In the genomic region with DNA sequence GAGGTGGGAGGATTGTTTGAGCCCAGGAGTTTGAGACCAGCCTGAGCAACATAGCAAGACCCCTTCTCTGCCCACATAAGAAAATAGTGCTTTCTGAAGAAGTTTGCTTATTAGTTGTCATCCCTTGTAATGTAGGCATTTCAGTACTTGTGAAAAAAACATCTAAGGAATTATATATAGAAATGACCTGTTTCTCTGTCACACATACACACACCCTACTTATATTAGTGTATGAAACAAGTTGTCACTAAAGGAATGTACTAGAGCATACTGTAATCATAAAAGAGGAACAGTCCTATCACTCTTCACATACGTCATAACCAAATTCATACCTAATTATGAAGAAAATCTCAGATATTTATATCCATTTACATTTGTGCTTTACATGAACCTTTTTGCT, we compare ENCODE assay signal across 18 cellular contexts.
"Had no signal": no experiment of that assay in that cellular context is flagged by ENCODE, and none has a peak within 500 bp of the region (broad histone marks: within the 10 kb centered on the region; RNA-seq: fewer than 3 reads in every experiment).

No MANE protein-coding gene starts in this region.

- H3K27ac Mint-ChIP-seq: activated T-helper 2 cell treated with anti-CD3 and anti-CD28 coated beads, Interferon-gamma antibody, Interleukin-2, Interleukin-4, amounts not matched to agents 10 μg/mL and 5 μg/mL and 100 μg/mL, durations not matched to agents 14 hours and 24 hours and 36 hours had no signal

- H3K4me1 ChIP-seq: body of pancreas, pancreas, tibial nerve, vagina had no signal

- H3K4me3 Mint-ChIP-seq: T-cell had no signal

- ATAC-seq: activated CD4-positive, CD25-positive, alpha-beta regulatory T cell treated with anti-CD3 and anti-CD28 coated beads, Interleukin-2, amount 50 U/mL, for 24 hours; body of pancreas; esophagus mucosa; pancreas; T-cell had no signal

- H3K9me3 Mint-ChIP-seq: activated T-helper 2 cell treated with anti-CD3 and anti-CD28 coated beads, Interferon-gamma antibody, Interleukin-2, Interleukin-4, amounts not matched to agents 10 μg/mL and 5 μg/mL and 100 μg/mL, durations not matched to agents 14 hours and 24 hours and 36 hours; T-cell had no signal

- H3K27ac ChIP-seq: body of pancreas, coronary artery, pancreas, tibial nerve, vagina had no signal

- H3K4me3 ChIP-seq: body of pancreas, coronary artery, lung, pancreas, tibial nerve, vagina had no signal

- H3K27me3 ChIP-seq: body of pancreas, pancreas, tibial nerve, vagina had no signal

- H3K27me3 Mint-ChIP-seq: T-cell had no signal

- DNase-seq: activated CD4-positive, alpha-beta T cell treated with anti-CD3 and anti-CD28 coated beads, Interleukin-2, amount 50 U/mL, for 4 hours; activated naive CD4-positive, alpha-beta T cell treated with anti-CD3 and anti-CD28 coated beads, Interleukin-2, amount 50 U/mL, for 16 hours; amygdala; body of pancreas; central memory CD4-positive, alpha-beta T cell; midbrain; pancreas; stimulated activated CD4-positive, alpha-beta T cell treated with anti-CD3 and anti-CD28 coated beads, Interleukin-1b, Interleukin-23, amount 100 ng/mL, for 48 hours; substantia nigra; T-cell; T1000 had no signal
